Comparison of ENCODE assay signal across 8 cellular contexts in genomic region chr9:131657890-131658752, GRCh38.
DNase-seq lines count a peak whose midpoint lies in the region; ATAC-seq and TF ChIP-seq lines count a peak whose summit lies in the region.

No MANE protein-coding gene starts in this region.

- H3K27me3 ChIP-seq in Caco-2 (replicated peaks; ENCODE audit: control insufficient read depth, insufficient read depth, low read length) (no peaks in the 10 kb centered on the region), PC-9 (ENCODE audit: insufficient read depth, low read depth) (no peaks in the 10 kb centered on the region), neural progenitor cell (no peaks in the 10 kb centered on the region)

- H3K27ac ChIP-seq in PC-9 (peak overlapping the region; percentile 90), neural progenitor cell (no peak overlapping the region)

- H3K4me3 Mint-ChIP-seq in Caco-2 (ENCODE audit: unreplicated experiment) (no peak overlapping the region), neural progenitor cell (no peak overlapping the region)

- no peaks in the 10 kb centered on the region for H4K20me1 ChIP-seq in PC-9 (ENCODE audit: insufficient read depth)
- H4K20me1 ChIP-seq in neural progenitor cell (ENCODE audit: low read depth): peaks cover 44% of the 10 kb centered on the region

- H3K9me2 ChIP-seq in PC-9 (ENCODE audit: insufficient read depth): no peaks in the 10 kb centered on the region

- H3K9me3 Mint-ChIP-seq in Caco-2 (ENCODE audit: unreplicated experiment) (no peaks in the 10 kb centered on the region), neural progenitor cell (peaks cover 9% of the 10 kb centered on the region)

- H3K4me2 ChIP-seq in PC-9: peak overlapping the region; percentile 73
- no peak overlapping the region for H3K4me2 ChIP-seq in neural progenitor cell

- H3K27ac Mint-ChIP-seq in Caco-2 (ENCODE audit: unreplicated experiment) (peak overlapping the region; percentile 10), neural progenitor cell (peak overlapping the region; percentile 62)

- no peak for DNase-seq in Caco-2
- DNase-seq in PC-9: peak; percentile 50 to 96
- peak; percentile 95 for DNase-seq in choroid plexus epithelial cell (ENCODE audit: low read depth)
- DNase-seq in neural progenitor cell (ENCODE audit: low spot score): no peak
- no peak for DNase-seq in DMS153 (lab: John Stamatoyannopoulos, UW)
- no peak for DNase-seq in posterior cingulate gyrus

- no peaks in the 10 kb centered on the region for H3K36me3 ChIP-seq in Caco-2 (ENCODE audit: control insufficient read depth, insufficient read depth, low read length)
- H3K36me3 ChIP-seq in PC-9 (ENCODE audit: low read depth): no peaks in the 10 kb centered on the region
- no peaks in the 10 kb centered on the region for H3K36me3 ChIP-seq in neural progenitor cell

- no peak overlapping the region for H3K9ac ChIP-seq in neural progenitor cell

- no peak overlapping the region for H3K4me3 ChIP-seq in Caco-2 (ENCODE audit: low read depth, low read length)
- peak overlapping the region; percentile 27; the same call in 1 of the 2 replicates for H3K4me3 ChIP-seq in PC-9
- H3K4me3 ChIP-seq in choroid plexus epithelial cell (ENCODE audit: low read depth, low read length): no peak overlapping the region
- no peak overlapping the region for H3K4me3 ChIP-seq in neural progenitor cell

- H3K36me3 Mint-ChIP-seq in Caco-2 (ENCODE audit: insufficient read depth, unreplicated experiment) (no peaks in the 10 kb centered on the region), neural progenitor cell (peaks cover 10% of the 10 kb centered on the region)

- CTCF ChIA-PET in Caco-2 (lab: Charles Lee) (no interaction called here), PC-9 (lab: Charles Lee) (no interaction called here)

- POLR2A ChIA-PET in Caco-2 (lab: Charles Lee): no interaction called here
- POLR2A ChIA-PET in PC-9 (lab: Charles Lee; ENCODE audit: unreplicated experiment): interaction anchor here (0.6 to 1.6 kb wide), 5 partner anchors 21 to 552 kb away, joined by 3 to 10 read pairs (median 5); no protein-coding TSS in a partner anchor

- TF ChIP-seq CTCF in Caco-2 (IDR thresholded peaks at IDR 0.05; ENCODE audit: insufficient read depth in 1 of 2, low read depth in 1 of 2, low read length in 1 of 2, severe bottlenecking in 1 of 2, unreplicated experiment in 1 of 2) (no peak), PC-9 (conservative IDR thresholded peaks at IDR 0.05) (no peak), choroid plexus epithelial cell (conservative IDR thresholded peaks at IDR 0.05; ENCODE audit: low read depth, low read length) (no peak), neural progenitor cell (IDR thresholded peaks at IDR 0.05) (no peak)

- BruUV-seq in Caco-2 (replicated peaks; lab: Mats Ljungman, UMichigan): no TSS peak
- BruUV-seq in PC-9 (replicated peaks; lab: Mats Ljungman, UMichigan): no TSS peak

- H3K4me1 ChIP-seq in Caco-2: peaks cover 29% of the 10 kb centered on the region
- peaks cover 42% of the 10 kb centered on the region for H3K4me1 ChIP-seq in PC-9 (replicated peaks; ENCODE audit: insufficient read depth)
- H3K4me1 ChIP-seq in neural progenitor cell: peaks cover 7% of the 10 kb centered on the region

- H2AFZ ChIP-seq in PC-9 (0 out of 2 replicates have a peak overlapping the region, but pooled peaks have one; percentile 3), neural progenitor cell (replicated peaks) (no peak overlapping the region)

- H3K9me3 ChIP-seq in Caco-2 (no peaks in the 10 kb centered on the region), PC-9 (ENCODE audit: insufficient read depth, low read depth) (no peaks in the 10 kb centered on the region), neural progenitor cell (ENCODE audit: low read depth) (no peaks in the 10 kb centered on the region)

- peaks cover 15% of the 10 kb centered on the region; the same call in 1 of the 2 replicates for H3K79me2 ChIP-seq in PC-9 (ENCODE audit: low read depth)
- H3K79me2 ChIP-seq in neural progenitor cell (ENCODE audit: low read depth): peaks cover 10% of the 10 kb centered on the region

- intact Hi-C loops in Caco-2 (cut with micrococcal nuclease; ENCODE audit: unreplicated experiment): loop anchor here (5.0 kb wide), 1 partner anchor 79 kb away; no protein-coding TSS in a partner anchor
- intact Hi-C loops in PC-9 (cut with micrococcal nuclease; ENCODE audit: unreplicated experiment): loop anchor here (1.0 to 2.0 kb wide), 3 partner anchors 19 to 76 kb away; no protein-coding TSS in a partner anchor
- intact Hi-C loops in posterior cingulate gyrus (cut with DNase I): no loop called here

- H3K4me1 Mint-ChIP-seq in Caco-2 (ENCODE audit: low read depth, unreplicated experiment): peaks cover 33% of the 10 kb centered on the region
- peaks cover 12% of the 10 kb centered on the region for H3K4me1 Mint-ChIP-seq in neural progenitor cell

- no peak for ATAC-seq in GM21367 (IDR thresholded peaks at IDR 0.05; ENCODE audit: unreplicated experiment)
- no peak for ATAC-seq in GM21381 (IDR thresholded peaks at IDR 0.05; ENCODE audit: unreplicated experiment)

- no peaks in the 10 kb centered on the region for H3K27me3 Mint-ChIP-seq in Caco-2 (ENCODE audit: insufficient read depth, unreplicated experiment)
- peaks cover 2% of the 10 kb centered on the region for H3K27me3 Mint-ChIP-seq in neural progenitor cell (ENCODE audit: insufficient read depth, low read depth)

- peaks cover 25% of the 10 kb centered on the region for H3F3A ChIP-seq in PC-9 (ENCODE audit: insufficient read depth, low read depth)
- no peaks in the 10 kb centered on the region for H3F3A ChIP-seq in neural progenitor cell (ENCODE audit: low read depth)

Comparison
In these comparisons a context has a peak if more than half of its experiments do, and no peak if none do; other contexts are left out.
1. DNase-seq: peak in PC-9 (2 of 2) and choroid plexus epithelial cell (single experiment); none in Caco-2 (0 of 2), neural progenitor cell (single experiment), DMS153 (single experiment) and posterior cingulate gyrus (0 of 10).